Comparison of ENCODE assay signal across 15 cellular contexts in genomic region chr22:46828323-46829139, GRCh38.
DNase-seq lines count a peak whose midpoint lies in the region; ATAC-seq and TF ChIP-seq lines count a peak whose summit lies in the region.
"Had no signal": no experiment of that assay in that cellular context is flagged by ENCODE, and none has a peak within 500 bp of the region (broad histone marks: within the 10 kb centered on the region; RNA-seq: fewer than 3 reads in every experiment).

No MANE protein-coding gene starts in this region.

- peaks cover 27% of the 10 kb centered on the region for H3K4me1 Mint-ChIP-seq in activated naive CD8-positive, alpha-beta T cell treated with anti-CD3 and anti-CD28 coated beads for 36 hours
- H3K4me1 Mint-ChIP-seq in activated naive CD8-positive, alpha-beta T cell treated with anti-CD3 and anti-CD28 coated beads, Interleukin-2, amount 50 U/mL, for 24 hours = peaks cover 10% of the 10 kb centered on the region

- TF ChIP-seq POLR2A in transverse colon (IDR thresholded peaks at IDR 0.05) = no peak

- peaks cover 6 to 30% (median 23%) of the 10 kb centered on the region in 4 donors for H3K4me1 ChIP-seq in transverse colon
- H3K4me1 ChIP-seq: parathyroid adenoma had no signal

- peak overlapping the region; percentile 1 for H3K27ac Mint-ChIP-seq in activated naive CD8-positive, alpha-beta T cell treated with anti-CD3 and anti-CD28 coated beads for 36 hours
- no peak overlapping the region for H3K27ac Mint-ChIP-seq in activated naive CD8-positive, alpha-beta T cell treated with anti-CD3 and anti-CD28 coated beads, Interleukin-2, amount 50 U/mL, for 24 hours

- peak overlapping the region in 2 of 4 donors; percentile 62 to 66 for H3K27ac ChIP-seq in transverse colon
- H3K27ac ChIP-seq: parathyroid adenoma, tibial artery had no signal

- H3K9me3 Mint-ChIP-seq in activated naive CD8-positive, alpha-beta T cell treated with anti-CD3 and anti-CD28 coated beads for 36 hours = peaks cover 2% of the 10 kb centered on the region
- H3K9me3 Mint-ChIP-seq in activated naive CD8-positive, alpha-beta T cell treated with anti-CD3 and anti-CD28 coated beads, Interleukin-2, amount 50 U/mL, for 24 hours = peaks cover 3% of the 10 kb centered on the region

- intact Hi-C loops in transverse colon (cut with DNase I; ENCODE audit: low total_unique reads) = no loop called here

- no peak for TF ChIP-seq EP300 in transverse colon (IDR thresholded peaks at IDR 0.05; ENCODE audit: low read depth)

- no peaks in the 10 kb centered on the region for H3K9me3 ChIP-seq in transverse colon
- H3K9me3 ChIP-seq: tibial artery had no signal

- no peak overlapping the region for H3K4me3 ChIP-seq in transverse colon
- H3K4me3 ChIP-seq: tibial artery had no signal

- WGBS in transverse colon (ENCODE audit: low coverage in 1 of 2), 2 donors = 88% methylated on average over 3 to 12 of the region's 12 CpGs

- no peak for TF ChIP-seq CTCF in transverse colon (IDR thresholded peaks at IDR 0.05)

- H3K36me3 ChIP-seq in transverse colon = no peaks in the 10 kb centered on the region

- in situ Hi-C loops in transverse colon (cut with MboI; ENCODE audit: low pct_ligation_motif_present in 1 of 4, low pct_unique_long_range_greater_than_20kb in 1 of 4, low sequenced_read_pairs in 3 of 4) = loop anchor here in 1 of 4 donors (25.0 kb wide), 1 partner anchor 1659 kb away; a partner anchor contains a TSS

- no peaks in the 10 kb centered on the region for H3K27me3 Mint-ChIP-seq in activated naive CD8-positive, alpha-beta T cell treated with anti-CD3 and anti-CD28 coated beads for 36 hours
- H3K27me3 Mint-ChIP-seq in activated naive CD8-positive, alpha-beta T cell treated with anti-CD3 and anti-CD28 coated beads, Interleukin-2, amount 50 U/mL, for 24 hours = no peaks in the 10 kb centered on the region

- no peak for DNase-seq in activated naive CD8-positive, alpha-beta T cell treated with anti-CD3 and anti-CD28 coated beads for 36 hours
- no peak for DNase-seq in activated naive CD8-positive, alpha-beta T cell treated with anti-CD3 and anti-CD28 coated beads, Interleukin-2, amount 50 U/mL, for 24 hours
- DNase-seq in SW480 (ENCODE audit: low spot score) (peak; percentile 31), kidney tubule cell (ENCODE audit: low spot score) (peak; percentile 10), transverse colon (no peak), DMS153 treated with DMSO at 0.1 percent for 48 hours (lab: John Stamatoyannopoulos, UW; ENCODE audit: unreplicated experiment) (no peak), EL (no peak)
- DNase-seq: activated naive CD4-positive, alpha-beta T cell treated with anti-CD3 and anti-CD28 coated beads, Interleukin-2, amount 50 U/mL, for 16 hours; AML-193; NK-92 treated with Interleukin-12 subunit alpha and Interleukin-12 subunit beta, amount 100 ng/mL, for 24 hours; SIG-M5; stimulated activated CD4-positive, alpha-beta T cell treated with anti-CD3 and anti-CD28 coated beads, Interleukin-15, amount 100 ng/mL, for 24 hours; tibial artery had no signal

- no peak overlapping the region for H3K4me3 Mint-ChIP-seq in activated naive CD8-positive, alpha-beta T cell treated with anti-CD3 and anti-CD28 coated beads for 36 hours
- H3K4me3 Mint-ChIP-seq in activated naive CD8-positive, alpha-beta T cell treated with anti-CD3 and anti-CD28 coated beads, Interleukin-2, amount 50 U/mL, for 24 hours = no peak overlapping the region

- ATAC-seq in activated naive CD8-positive, alpha-beta T cell treated with anti-CD3 and anti-CD28 coated beads, Interleukin-2, amount 50 U/mL, for 24 hours = no peak
- no peak for ATAC-seq in HG02973 (IDR thresholded peaks at IDR 0.05; ENCODE audit: unreplicated experiment)

- H3K36me3 Mint-ChIP-seq in activated naive CD8-positive, alpha-beta T cell treated with anti-CD3 and anti-CD28 coated beads for 36 hours = peaks cover 39% of the 10 kb centered on the region
- peaks cover 42% of the 10 kb centered on the region for H3K36me3 Mint-ChIP-seq in activated naive CD8-positive, alpha-beta T cell treated with anti-CD3 and anti-CD28 coated beads, Interleukin-2, amount 50 U/mL, for 24 hours (ENCODE audit: low read depth)

- no peaks in the 10 kb centered on the region for H3K27me3 ChIP-seq in transverse colon
- H3K27me3 ChIP-seq: tibial artery had no signal

Comparison
In these comparisons a context has a peak if more than half of its experiments do, and no peak if none do; other contexts are left out.
1. DNase-seq: peak in SW480 (single experiment) and kidney tubule cell (single experiment); none in activated naive CD8-positive, alpha-beta T cell treated with anti-CD3 and anti-CD28 coated beads for 36 hours (single experiment), activated naive CD8-positive, alpha-beta T cell treated with anti-CD3 and anti-CD28 coated beads, Interleukin-2, amount 50 U/mL, for 24 hours (single experiment), transverse colon (single experiment), DMS153 treated with DMSO at 0.1 percent for 48 hours (single experiment) and EL (single experiment).